In genomic region chr11:14907411-14908213, GRCh38 we compare ENCODE assay signal across 8 cellular contexts. TPM values are rescaled to one million over a fixed set of nuclear protein-coding genes. Genes with fewer than 3 reads are reported as not detected.
A peak's percentile ranks its signal among the peaks of the same experiment; 100 is the strongest.
DNase-seq lines count a peak whose midpoint lies in the region; ATAC-seq and TF ChIP-seq lines count a peak whose summit lies in the region.

No MANE protein-coding gene starts in this region.

- H3K4me1 ChIP-seq in mucosa of descending colon (ENCODE audit: low read depth): no peaks in the 10 kb centered on the region

- H3K27ac ChIP-seq in dorsolateral prefrontal cortex: no peak overlapping the region

- no peaks in the 10 kb centered on the region for H3K36me3 ChIP-seq in mucosa of descending colon (ENCODE audit: low read depth)

- H3K4me3 ChIP-seq in dorsolateral prefrontal cortex (no peak overlapping the region), mucosa of descending colon (no peak overlapping the region)

- DNase-seq in AML-193 (lab: John Stamatoyannopoulos, UW): peak; percentile 35 to 44
- peak; percentile 84 to 91 for DNase-seq in NCI-H446 (lab: John Stamatoyannopoulos, UW)
- DNase-seq in activated CD4-positive, alpha-beta T cell treated with anti-CD3 and anti-CD28 coated beads, Interleukin-2, amount 50 U/mL, for 24 hours (ENCODE audit: low read depth in 1 of 2, low spot score in 1 of 2): peak; percentile 79 to 80
- DNase-seq in dorsolateral prefrontal cortex: peak; percentile 60 to 84 (median 80)
- DNase-seq in mucosa of descending colon: peak; percentile 86 to 94 (median 93)
- peak; percentile 75 for DNase-seq in stimulated activated CD8-positive, alpha-beta memory T cell treated with anti-CD3 and anti-CD28 coated beads, Interleukin-7, amount 100 ng/mL, for 24 hours (ENCODE audit: low read depth)

- no peaks in the 10 kb centered on the region for H3K9me3 ChIP-seq in mucosa of descending colon

- peak; percentile 43 for ATAC-seq in GM18873 (IDR thresholded peaks at IDR 0.05; ENCODE audit: low FRiP score, unreplicated experiment)
- peak; percentile 48 for ATAC-seq in HG03103 (IDR thresholded peaks at IDR 0.05; ENCODE audit: low read depth, unreplicated experiment)
- ATAC-seq in mucosa of descending colon: peak; percentile 90

- intact Hi-C loops in dorsolateral prefrontal cortex (cut with DNase I) (loop anchor here (1.0 to 5.0 kb wide), 6 partner anchors 115 to 370 kb away; no protein-coding TSS in a partner anchor), mucosa of descending colon (cut with DNase I, micrococcal nuclease) (loop anchor here in 1 of 2 donors (5.0 kb wide), 1 partner anchor 175 kb away; no protein-coding TSS in a partner anchor)

- TF ChIP-seq CTCF in dorsolateral prefrontal cortex (IDR thresholded peaks at IDR 0.05 in 54 of 56, conservative IDR thresholded peaks at IDR 0.05 in 2 of 56; ENCODE audit: low read depth in 1 of 56, partially characterized antibody in 56 of 56): peak; percentile 38 to 89 (median 80)
- peak; percentile 88 for TF ChIP-seq CTCF in mucosa of descending colon (IDR thresholded peaks at IDR 0.05)

- peaks cover 0 to 5% (median 0%) of the 10 kb centered on the region in 45 donors for H3K27me3 ChIP-seq in dorsolateral prefrontal cortex

RNA-seq across cellular contexts. Expression of gene CYP2R1, which starts 15.6 kb away (rescaled TPM):
- total RNA-seq in dorsolateral prefrontal cortex: 10 to 100 TPM in 113 of 120 experiments, 1 to 10 TPM in 7; 7.2 to 17.8 (median 12.7) TPM
- 10 to 100 TPM; 11.7 to 23.9 (median 15.5) TPM for total RNA-seq in mucosa of descending colon

Comparison
In these comparisons a context has a peak if more than half of its experiments do, and no peak if none do; other contexts are left out.
1. DNase-seq: peak in every context shown above with its lines; median percentile 93 in mucosa of descending colon; 88 in NCI-H446; 80 in dorsolateral prefrontal cortex; 80 in activated CD4-positive, alpha-beta T cell treated with anti-CD3 and anti-CD28 coated beads, Interleukin-2, amount 50 U/mL, for 24 hours; 75 in stimulated activated CD8-positive, alpha-beta memory T cell treated with anti-CD3 and anti-CD28 coated beads, Interleukin-7, amount 100 ng/mL, for 24 hours; 40 in AML-193.